In the genomic region with DNA sequence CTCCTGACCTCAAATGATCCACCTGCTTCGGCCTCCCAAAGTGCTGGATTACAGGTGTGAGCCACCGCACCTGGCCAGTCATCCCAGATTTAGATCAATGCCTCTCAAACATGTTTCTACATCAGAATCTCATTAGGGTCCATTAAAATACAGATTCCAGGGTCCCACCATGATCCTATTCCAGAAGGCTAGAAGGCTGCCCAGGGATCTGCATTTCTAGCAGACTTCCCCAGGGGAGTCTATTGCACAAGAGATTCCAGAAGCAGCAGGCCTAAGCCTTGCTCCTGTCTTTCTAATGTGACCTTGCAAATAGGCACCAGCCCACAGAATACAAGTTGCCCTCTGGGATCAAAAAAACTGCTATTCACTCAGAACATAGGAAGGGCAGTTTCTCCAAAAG, we compare ENCODE assay signal across 27 cellular contexts.
"Had no signal": no experiment of that assay in that cellular context is flagged by ENCODE, and none has a peak within 500 bp of the region (broad histone marks: within the 10 kb centered on the region; RNA-seq: fewer than 3 reads in every experiment).

No MANE protein-coding gene starts in this region.

- H3K4me1 Mint-ChIP-seq: activated CD4-positive, alpha-beta memory T cell treated with anti-CD3 and anti-CD28 coated beads, Interleukin-2, amount 10 ng/mL, durations not matched to agents 7 days and 5 days; activated naive CD4-positive, alpha-beta T cell treated with anti-CD3 and anti-CD28 coated beads, Interleukin-2, amount 10 ng/mL, durations not matched to agents 7 days and 5 days had no signal

- FAIRE-seq: astrocyte, keratinocyte, pancreas had no signal

- H3K9me3 ChIP-seq: gastroesophageal sphincter, pancreas, psoas muscle, spleen, testis, transverse colon had no signal

- H3K27ac Mint-ChIP-seq: activated CD4-positive, alpha-beta memory T cell treated with anti-CD3 and anti-CD28 coated beads, Interleukin-2, amount 10 ng/mL, durations not matched to agents 7 days and 5 days; activated naive CD4-positive, alpha-beta T cell treated with anti-CD3 and anti-CD28 coated beads, Interleukin-2, amount 10 ng/mL, durations not matched to agents 7 days and 5 days; activated naive CD8-positive, alpha-beta T cell treated with anti-CD3 and anti-CD28 coated beads, Interleukin-2, amount 10 ng/mL, durations not matched to agents 7 days and 5 days; activated T-cell treated with anti-CD3 and anti-CD28 coated beads, Interleukin-2, amount 50 U/mL, for 24 hours had no signal

- H3K36me3 Mint-ChIP-seq: activated naive CD4-positive, alpha-beta T cell treated with anti-CD3 and anti-CD28 coated beads, Interleukin-2, amount 10 ng/mL, durations not matched to agents 7 days and 5 days; activated naive CD8-positive, alpha-beta T cell treated with anti-CD3 and anti-CD28 coated beads, Interleukin-2, amount 10 ng/mL, durations not matched to agents 7 days and 5 days had no signal

- H3K4me3 ChIP-seq: coronary artery, dorsolateral prefrontal cortex, gastroesophageal sphincter, hepatocyte, pancreas, psoas muscle, spleen, testis, transverse colon had no signal

- H3K9me3 Mint-ChIP-seq: activated CD4-positive, alpha-beta memory T cell treated with anti-CD3 and anti-CD28 coated beads, Interleukin-2, amount 10 ng/mL, durations not matched to agents 7 days and 5 days; activated naive CD4-positive, alpha-beta T cell treated with anti-CD3 and anti-CD28 coated beads, Interleukin-2, amount 10 ng/mL, durations not matched to agents 7 days and 5 days; activated naive CD8-positive, alpha-beta T cell treated with anti-CD3 and anti-CD28 coated beads, Interleukin-2, amount 10 ng/mL, durations not matched to agents 7 days and 5 days; activated T-cell treated with anti-CD3 and anti-CD28 coated beads, Interleukin-2, amount 50 U/mL, for 24 hours had no signal

- H3K27me3 Mint-ChIP-seq: activated naive CD4-positive, alpha-beta T cell treated with anti-CD3 and anti-CD28 coated beads, Interleukin-2, amount 10 ng/mL, durations not matched to agents 7 days and 5 days; activated T-cell treated with anti-CD3 and anti-CD28 coated beads, Interleukin-2, amount 50 U/mL, for 24 hours had no signal

- H3K79me2 ChIP-seq: hepatocyte had no signal

- H3K4me1 ChIP-seq: pancreas, psoas muscle, testis, transverse colon had no signal

- H3K36me3 ChIP-seq: pancreas, transverse colon had no signal

- H3K27me3 ChIP-seq: brain microvascular endothelial cell, dorsolateral prefrontal cortex, gastroesophageal sphincter, hepatocyte, pancreas, spleen, testis, transverse colon had no signal

- H3K4me3 Mint-ChIP-seq: activated CD4-positive, alpha-beta memory T cell treated with anti-CD3 and anti-CD28 coated beads, Interleukin-2, amount 10 ng/mL, durations not matched to agents 7 days and 5 days; activated naive CD4-positive, alpha-beta T cell treated with anti-CD3 and anti-CD28 coated beads, Interleukin-2, amount 10 ng/mL, durations not matched to agents 7 days and 5 days; activated naive CD8-positive, alpha-beta T cell treated with anti-CD3 and anti-CD28 coated beads, Interleukin-2, amount 10 ng/mL, durations not matched to agents 7 days and 5 days; activated T-cell treated with anti-CD3 and anti-CD28 coated beads, Interleukin-2, amount 50 U/mL, for 24 hours had no signal

- ATAC-seq: activated CD4-positive, CD25-positive, alpha-beta regulatory T cell treated with anti-CD3 and anti-CD28 coated beads, Interleukin-2, amount 50 U/mL, for 24 hours; gastroesophageal sphincter; pancreas; psoas muscle had no signal

- H2AFZ ChIP-seq: hepatocyte had no signal

- DNase-seq: activated CD4-positive, alpha-beta memory T cell treated with anti-CD3 and anti-CD28 coated beads, Interleukin-2, amount 10 ng/mL, durations not matched to agents 7 days and 5 days; activated CD4-positive, alpha-beta T cell treated with anti-CD3 and anti-CD28 coated beads for 48 hours; activated CD8-positive, alpha-beta memory T cell treated with anti-CD3 and anti-CD28 coated beads, Interleukin-2, amount 50 U/mL, for 48 hours; activated gamma-delta T cell; activated naive CD4-positive, alpha-beta T cell treated with anti-CD3 and anti-CD28 coated beads, Interleukin-2, amount 10 ng/mL, durations not matched to agents 7 days and 5 days; activated naive CD8-positive, alpha-beta T cell treated with anti-CD3 and anti-CD28 coated beads, Interleukin-2, amount 10 ng/mL, durations not matched to agents 7 days and 5 days; activated T-cell treated with anti-CD3 and anti-CD28 coated beads, Interleukin-2, amount 50 U/mL, for 24 hours; amniotic stem cell; brain microvascular endothelial cell; dorsolateral prefrontal cortex; effector memory CD4-positive, alpha-beta T cell; left cardiac atrium; left ventricle myocardium superior; nucleus accumbens; pancreas; psoas muscle; spleen; stimulated activated naive CD4-positive, alpha-beta T cell treated with Interleukin-2 at 50 U/mL for 16 hours; testis; transverse colon; WERI-Rb-1 had no signal

- H3K4me2 ChIP-seq: hepatocyte had no signal

- H3K27ac ChIP-seq: brain microvascular endothelial cell, coronary artery, gastroesophageal sphincter, hepatocyte, pancreas, psoas muscle, spleen, testis, transverse colon, WERI-Rb-1 had no signal
